ENCODE assay signal across 12 cellular contexts in genomic region chr6:14382381-14383236, GRCh38.
DNase-seq lines count a peak whose midpoint lies in the region; ATAC-seq and TF ChIP-seq lines count a peak whose summit lies in the region.
"Had no signal": no experiment of that assay in that cellular context is flagged by ENCODE, and none has a peak within 500 bp of the region (broad histone marks: within the 10 kb centered on the region; RNA-seq: fewer than 3 reads in every experiment).

No MANE protein-coding gene starts in this region.

- H3K27ac Mint-ChIP-seq in progenitor cell of endocrine pancreas = peak overlapping the region; percentile 95
- H3K27ac Mint-ChIP-seq in glutamatergic neuron (ENCODE audit: unreplicated experiment) = no peak overlapping the region

- H3K36me3 Mint-ChIP-seq in progenitor cell of endocrine pancreas (ENCODE audit: insufficient read depth) (peaks cover 2% of the 10 kb centered on the region), glutamatergic neuron (ENCODE audit: unreplicated experiment) (no peaks in the 10 kb centered on the region)

- ATAC-seq in HG03064 (IDR thresholded peaks at IDR 0.05; ENCODE audit: low read depth, unreplicated experiment) = peak; percentile 66
- ATAC-seq: A549 had no signal

- H3K9ac ChIP-seq in OCI-LY3 (ENCODE audit: low read length) = peak overlapping the region; percentile 8; the same call in 1 of the 2 replicates

- H3K4me2 ChIP-seq in OCI-LY3 (ENCODE audit: low read length) = peak overlapping the region; percentile 20
- H3K4me2 ChIP-seq: A549 had no signal

- H3K27me3 Mint-ChIP-seq in progenitor cell of endocrine pancreas (no peaks in the 10 kb centered on the region), glutamatergic neuron (ENCODE audit: unreplicated experiment) (no peaks in the 10 kb centered on the region)

- H3K79me2 ChIP-seq in OCI-LY3 (ENCODE audit: low read length) = no peaks in the 10 kb centered on the region

- no peaks in the 10 kb centered on the region for H3K36me3 ChIP-seq in OCI-LY3 (replicated peaks; ENCODE audit: low read depth, low read length)

- TF ChIP-seq CTCF in OCI-LY3 (IDR thresholded peaks at IDR 0.05; ENCODE audit: low read depth, low read length) (no peak), progenitor cell of endocrine pancreas (IDR thresholded peaks at IDR 0.05; ENCODE audit: unreplicated experiment) (no peak), glutamatergic neuron (IDR thresholded peaks at IDR 0.05; ENCODE audit: partially characterized antibody, unreplicated experiment) (no peak)

- H3K9me3 ChIP-seq in OCI-LY3 (ENCODE audit: insufficient read depth, low read length) = no peaks in the 10 kb centered on the region
- H3K9me3 ChIP-seq: A549 had no signal

- no peaks in the 10 kb centered on the region for H4K20me1 ChIP-seq in OCI-LY3 (ENCODE audit: insufficient read depth, low read length)

- peak; percentile 35 for DNase-seq in NCI-H82 (lab: John Stamatoyannopoulos, UW)
- DNase-seq in NCI-H82 treated with DMSO at 0.1 percent for 48 hours (lab: John Stamatoyannopoulos, UW; ENCODE audit: unreplicated experiment) = no peak
- no peak for DNase-seq in progenitor cell of endocrine pancreas (ENCODE audit: low spot score, unreplicated experiment)
- no peak for DNase-seq in central memory CD4-positive, alpha-beta T cell
- no peak for DNase-seq in glutamatergic neuron
- no peak for DNase-seq in COR-L47 (lab: John Stamatoyannopoulos, UW)
- DNase-seq: effector memory CD4-positive, alpha-beta T cell; NCI-H1436 treated with DMSO at 0.1 percent for 48 hours had no signal

- H3K4me3 Mint-ChIP-seq in progenitor cell of endocrine pancreas (ENCODE audit: low read depth) (peak overlapping the region; percentile 10), glutamatergic neuron (ENCODE audit: unreplicated experiment) (no peak overlapping the region)

- H3K4me1 Mint-ChIP-seq in progenitor cell of endocrine pancreas (ENCODE audit: low read depth) (peaks cover 70% of the 10 kb centered on the region), glutamatergic neuron (ENCODE audit: low read depth, unreplicated experiment) (peaks cover 22% of the 10 kb centered on the region)

- H3K4me1 ChIP-seq in OCI-LY3 (ENCODE audit: low read length) = peaks cover 48% of the 10 kb centered on the region
- H3K4me1 ChIP-seq: A549 had no signal

- no peak overlapping the region for H2AFZ ChIP-seq in OCI-LY3 (ENCODE audit: low read depth, low read length)

- no peak overlapping the region for H3K27ac ChIP-seq in OCI-LY3 (ENCODE audit: low read length)
- H3K27ac ChIP-seq: A549, skin epidermis had no signal

- peaks cover 2% of the 10 kb centered on the region for H3K9me3 Mint-ChIP-seq in progenitor cell of endocrine pancreas (ENCODE audit: low read depth)
- peaks cover 4% of the 10 kb centered on the region for H3K9me3 Mint-ChIP-seq in glutamatergic neuron (ENCODE audit: unreplicated experiment)

- no peaks in the 10 kb centered on the region for H3K27me3 ChIP-seq in OCI-LY3 (ENCODE audit: low read depth, low read length)

- H3K4me3 ChIP-seq in OCI-LY3 (ENCODE audit: low read length) = no peak overlapping the region; the same call in 1 of the 2 replicates
- H3K4me3 ChIP-seq: A549, skin epidermis had no signal
